22 cellular contexts compared by ENCODE assay signal in genomic region chr17:43134774-43135453, GRCh38.
"Had no signal": no experiment of that assay in that cellular context is flagged by ENCODE, and none has a peak within 500 bp of the region (broad histone marks: within the 10 kb centered on the region; RNA-seq: fewer than 3 reads in every experiment).

No MANE protein-coding gene starts in this region.

- H3K27me3 ChIP-seq: tibial artery, uterus had no signal

- H3K4me1 Mint-ChIP-seq: brain, neural crest cell had no signal

- H3K27ac Mint-ChIP-seq: activated B cell treated with CpG ODN at 0.5 μM for 24 hours; activated CD4-positive, alpha-beta memory T cell treated with anti-CD3 and anti-CD28 coated beads for 36 hours; activated naive CD4-positive, alpha-beta T cell treated with anti-CD3 and anti-CD28 coated beads for 36 hours; brain; effector memory CD8-positive, alpha-beta T cell had no signal

- DNase-seq: activated B cell treated with CpG ODN at 0.5 μM for 24 hours; activated CD4-positive, alpha-beta memory T cell treated with anti-CD3 and anti-CD28 coated beads for 36 hours; activated CD4-positive, alpha-beta T cell treated with anti-CD3 and anti-CD28 coated beads for 4 hours; activated naive CD4-positive, alpha-beta T cell treated with anti-CD3 and anti-CD28 coated beads for 36 hours; activated T-cell treated with anti-CD3 and anti-CD28 coated beads, Interleukin-2, amount 50 U/mL, for 4 hours; caudate nucleus; effector memory CD8-positive, alpha-beta T cell; foreskin fibroblast; glutamatergic neuron; hippocampal formation; retina; stimulated activated CD4-positive, alpha-beta T cell treated with anti-CD3 and anti-CD28 coated beads, Interleukin-2, amount 100 ng/mL, for 24 hours; stimulated activated naive CD8-positive, alpha-beta T cell treated with anti-CD3 and anti-CD28 coated beads, Interleukin-15, Interleukin-2, amounts not matched to agents 100 U/mL and 50 U/mL, for 24 hours; substantia nigra; tibial artery; uterus had no signal

- FAIRE-seq: keratinocyte, TTC549 had no signal

- H3K36me3 ChIP-seq: uterus had no signal

- ATAC-seq: activated T-cell treated with anti-CD3 and anti-CD28 coated beads, Interleukin-2, amount 50 U/mL, for 4 hours; effector memory CD8-positive, alpha-beta T cell; stimulated activated naive CD8-positive, alpha-beta T cell treated with anti-CD3 and anti-CD28 coated beads, Interleukin-15, Interleukin-2, amounts not matched to agents 100 U/mL and 50 U/mL, for 24 hours had no signal

- H3K4me3 ChIP-seq: tibial artery, uterus had no signal

- H3K4me3 Mint-ChIP-seq: activated B cell treated with CpG ODN at 0.5 μM for 24 hours; activated CD4-positive, alpha-beta memory T cell treated with anti-CD3 and anti-CD28 coated beads for 36 hours; activated naive CD4-positive, alpha-beta T cell treated with anti-CD3 and anti-CD28 coated beads for 36 hours; activated T-cell treated with anti-CD3 and anti-CD28 coated beads, Interleukin-2, amount 50 U/mL, for 4 hours; brain; effector memory CD8-positive, alpha-beta T cell; neural crest cell; T-helper 2 cell treated with Interferon-gamma antibody and Interleukin-4, amounts not matched to agents 5 μg/mL and 100 μg/mL, for 36 hours had no signal

- H3K9me3 Mint-ChIP-seq: activated B cell treated with CpG ODN at 0.5 μM for 24 hours; activated CD4-positive, alpha-beta memory T cell treated with anti-CD3 and anti-CD28 coated beads for 36 hours; activated naive CD4-positive, alpha-beta T cell treated with anti-CD3 and anti-CD28 coated beads for 36 hours; activated T-cell treated with anti-CD3 and anti-CD28 coated beads, Interleukin-2, amount 50 U/mL, for 4 hours; brain; effector memory CD8-positive, alpha-beta T cell; neural crest cell; T-helper 2 cell treated with Interferon-gamma antibody and Interleukin-4, amounts not matched to agents 5 μg/mL and 100 μg/mL, for 36 hours had no signal

- H3K9me3 ChIP-seq: tibial artery, uterus had no signal

- H3K4me1 ChIP-seq: tibial artery, uterus had no signal

- H3K27me3 Mint-ChIP-seq: activated B cell treated with CpG ODN at 0.5 μM for 24 hours; activated CD4-positive, alpha-beta memory T cell treated with anti-CD3 and anti-CD28 coated beads for 36 hours; brain; effector memory CD8-positive, alpha-beta T cell had no signal

- H3K27ac ChIP-seq: epithelial cell of prostate, tibial artery, uterus had no signal
